18 cellular contexts compared by ENCODE assay signal in genomic region chr14:98194821-98195220, GRCh38.
"Had no signal": no experiment of that assay in that cellular context is flagged by ENCODE, and none has a peak within 500 bp of the region (broad histone marks: within the 10 kb centered on the region; RNA-seq: fewer than 3 reads in every experiment).

No MANE protein-coding gene starts in this region.

- H3K36me3 ChIP-seq: transverse colon, WERI-Rb-1 had no signal

- H3K27ac Mint-ChIP-seq: brain; memory B cell; stimulated activated memory B cell treated with anti-CD40 and anti-IgM and Interleukin-4, amounts not matched to agents 10 μg/mL and 1 μg/mL and 100 μg/mL, for 72 hours had no signal

- H3K27me3 ChIP-seq: transverse colon had no signal

- H3K4me1 Mint-ChIP-seq: memory B cell; stimulated activated memory B cell treated with anti-CD40 and anti-IgM and Interleukin-4, amounts not matched to agents 10 μg/mL and 1 μg/mL and 100 μg/mL, for 72 hours had no signal

- H3K4me1 ChIP-seq: transverse colon had no signal

- H3K9me3 ChIP-seq: transverse colon had no signal

- H3K4me3 ChIP-seq: transverse colon had no signal

- H3K9me3 Mint-ChIP-seq: brain; T-helper 1 cell treated with Interleukin-12 subunit alpha and Interleukin-12 subunit beta and Interleukin-4 antibody, amounts not matched to agents 30 μg/mL and 1 μg/mL, for 36 hours had no signal

- H3K36me3 Mint-ChIP-seq: brain; memory B cell; stimulated activated memory B cell treated with anti-CD40 and anti-IgM and Interleukin-4, amounts not matched to agents 10 μg/mL and 1 μg/mL and 100 μg/mL, for 72 hours had no signal

- ATAC-seq: activated CD8-positive, alpha-beta memory T cell treated with anti-CD3 and anti-CD28 coated beads, Interleukin-2, amount 10 ng/mL, durations not matched to agents 7 days and 5 days; left ventricle myocardium superior; natural killer cell treated with Interleukin-12 subunit alpha and Interleukin-12 subunit beta and Interleukin-15 and Interleukin-18, amount 100 ng/mL, for 72 hours; stimulated activated memory B cell treated with anti-CD40 and anti-IgM and Interleukin-4, amounts not matched to agents 10 μg/mL and 1 μg/mL and 100 μg/mL, for 72 hours had no signal

- H3K4me3 Mint-ChIP-seq: activated CD8-positive, alpha-beta memory T cell treated with anti-CD3 and anti-CD28 coated beads, Interleukin-2, amount 10 ng/mL, durations not matched to agents 7 days and 5 days; brain; memory B cell; natural killer cell treated with Interleukin-12 subunit alpha and Interleukin-12 subunit beta and Interleukin-15 and Interleukin-18, amount 100 ng/mL, for 72 hours; stimulated activated memory B cell treated with anti-CD40 and anti-IgM and Interleukin-4, amounts not matched to agents 10 μg/mL and 1 μg/mL and 100 μg/mL, for 72 hours had no signal

- H3K27me3 Mint-ChIP-seq: activated CD8-positive, alpha-beta memory T cell treated with anti-CD3 and anti-CD28 coated beads, Interleukin-2, amount 10 ng/mL, durations not matched to agents 7 days and 5 days; memory B cell; natural killer cell treated with Interleukin-12 subunit alpha and Interleukin-12 subunit beta and Interleukin-15 and Interleukin-18, amount 100 ng/mL, for 72 hours; stimulated activated memory B cell treated with anti-CD40 and anti-IgM and Interleukin-4, amounts not matched to agents 10 μg/mL and 1 μg/mL and 100 μg/mL, for 72 hours had no signal

- DNase-seq: activated CD8-positive, alpha-beta memory T cell treated with anti-CD3 and anti-CD28 coated beads, Interleukin-2, amount 10 ng/mL, durations not matched to agents 7 days and 5 days; activated gamma-delta T cell treated with Interleukin-2 at 50 U/mL for 16 hours; activated T-cell treated with anti-CD3 and anti-CD28 coated beads, Interleukin-2, amount 50 U/mL, for 48 hours; cortex of kidney; effector CD8-positive, alpha-beta T cell; foreskin fibroblast; glutamatergic neuron; kidney glomerular epithelial cell; left ventricle myocardium superior; nucleus accumbens; posterior cingulate gyrus; transverse colon; WERI-Rb-1 had no signal

- H3K27ac ChIP-seq: transverse colon, WERI-Rb-1 had no signal
